13 cellular contexts compared by ENCODE assay signal in genomic region chr6:90383212-90383611, GRCh38.
DNase-seq lines count a peak whose midpoint lies in the region; ATAC-seq and TF ChIP-seq lines count a peak whose summit lies in the region.
"Had no signal": no experiment of that assay in that cellular context is flagged by ENCODE, and none has a peak within 500 bp of the region (broad histone marks: within the 10 kb centered on the region; RNA-seq: fewer than 3 reads in every experiment).

No MANE protein-coding gene starts in this region.

- no peaks in the 10 kb centered on the region for H3K36me3 Mint-ChIP-seq in CD4-positive, alpha-beta memory T cell
- no peaks in the 10 kb centered on the region for H3K36me3 Mint-ChIP-seq in activated CD4-positive, alpha-beta memory T cell treated with anti-CD3 and anti-CD28 coated beads, Interleukin-2, amount 10 ng/mL, durations not matched to agents 7 days and 5 days (ENCODE audit: low read depth)

- DNase-seq in CD4-positive, alpha-beta memory T cell = peak in 3 of 5 donors; percentile 10 to 32 (median 17)
- peak; percentile 39 for DNase-seq in activated CD4-positive, alpha-beta memory T cell treated with anti-CD3 and anti-CD28 coated beads, Interleukin-2, amount 10 ng/mL, durations not matched to agents 7 days and 5 days
- no peak for DNase-seq in activated gamma-delta T cell treated with Interleukin-2 at 50 U/mL for 16 hours
- DNase-seq in NCI-H526 (lab: John Stamatoyannopoulos, UW) = no peak
- DNase-seq in PC-3 = no peak
- no peak for DNase-seq in SJCRH30
- DNase-seq: activated CD8-positive, alpha-beta memory T cell treated with anti-CD3 and anti-CD28 coated beads, Interleukin-2, amount 50 U/mL, for 48 hours; cortex of kidney; midbrain; NCI-H1930; SHP77 treated with DMSO at 0.1 percent for 48 hours had no signal

- no peak overlapping the region for H3K9ac ChIP-seq in PC-3 (ENCODE audit: low read length)

- H3K4me3 Mint-ChIP-seq in CD4-positive, alpha-beta memory T cell = peak overlapping the region in 1 of 8 donors; percentile 19
- no peak overlapping the region for H3K4me3 Mint-ChIP-seq in activated CD4-positive, alpha-beta memory T cell treated with anti-CD3 and anti-CD28 coated beads, Interleukin-2, amount 10 ng/mL, durations not matched to agents 7 days and 5 days

- ATAC-seq in GM19351 (IDR thresholded peaks at IDR 0.05; ENCODE audit: unreplicated experiment) (peak; percentile 89), HG03439 (IDR thresholded peaks at IDR 0.05; ENCODE audit: unreplicated experiment) (peak; percentile 61), PC-3 (no peak)

- peaks cover 6% of the 10 kb centered on the region for H3K4me1 ChIP-seq in CD4-positive, alpha-beta memory T cell (ENCODE audit: insufficient read depth, low read length)
- H3K4me1 ChIP-seq in PC-3 (ENCODE audit: insufficient read depth, low read length) (no peaks in the 10 kb centered on the region), SJCRH30 (no peaks in the 10 kb centered on the region)

- TF ChIP-seq CTCF in PC-3 (conservative IDR thresholded peaks at IDR 0.05; ENCODE audit: low read depth, low read length) = no peak

- H3K9me3 ChIP-seq in CD4-positive, alpha-beta memory T cell (ENCODE audit: control insufficient read depth in 1 of 2, low read length in 2 of 2) = no peaks in the 10 kb centered on the region
- no peaks in the 10 kb centered on the region for H3K9me3 ChIP-seq in PC-3 (ENCODE audit: low read length)
- no peaks in the 10 kb centered on the region for H3K9me3 ChIP-seq in SJCRH30 (replicated peaks)

- no TSS peak for BruUV-seq in PC-3 (replicated peaks; lab: Mats Ljungman, UMichigan)

- peak overlapping the region in 1 of 7 donors; percentile 41 for H3K27ac Mint-ChIP-seq in CD4-positive, alpha-beta memory T cell
- peak overlapping the region; percentile 4 for H3K27ac Mint-ChIP-seq in activated CD4-positive, alpha-beta memory T cell treated with anti-CD3 and anti-CD28 coated beads, Interleukin-2, amount 10 ng/mL, durations not matched to agents 7 days and 5 days

- no peak overlapping the region for H3K4me3 ChIP-seq in CD4-positive, alpha-beta memory T cell (ENCODE audit: low read length in 2 of 2)
- no peak overlapping the region for H3K4me3 ChIP-seq in PC-3 (ENCODE audit: low read length)
- H3K4me3 ChIP-seq in SJCRH30 = no peak overlapping the region

- POLR2A ChIA-PET in CD4-positive, alpha-beta memory T cell (lab: Charles Lee; ENCODE audit: partially characterized antibody) = interaction anchor here (0.8 kb wide), 1 partner anchor 10 kb away, joined by 4 read pairs; no protein-coding TSS in a partner anchor
- POLR2A ChIA-PET in activated CD4-positive, alpha-beta memory T cell treated with anti-CD3 and anti-CD28 coated beads, Interleukin-2, amount 10 ng/mL, durations not matched to agents 7 days and 5 days (lab: Charles Lee) = interaction anchor here (0.6 to 1.6 kb wide), 6 partner anchors 10 to 98 kb away, joined by 3 to 5 read pairs (median 4); no protein-coding TSS in a partner anchor
- POLR2A ChIA-PET in PC-3 (lab: Charles Lee; ENCODE audit: unreplicated experiment) = no interaction called here

- H3K27ac ChIP-seq in CD4-positive, alpha-beta memory T cell (ENCODE audit: low read depth, low read length) = no peak overlapping the region
- H3K27ac ChIP-seq in PC-3 (ENCODE audit: low read length) = no peak overlapping the region
- H3K27ac ChIP-seq in SJCRH30 = no peak overlapping the region

- no peak overlapping the region for H3K4me2 ChIP-seq in PC-3 (ENCODE audit: low read length)

- H3K36me3 ChIP-seq in CD4-positive, alpha-beta memory T cell (ENCODE audit: insufficient read depth, low read length) = no peaks in the 10 kb centered on the region
- no peaks in the 10 kb centered on the region for H3K36me3 ChIP-seq in PC-3 (ENCODE audit: low read depth, low read length)
- no peaks in the 10 kb centered on the region for H3K36me3 ChIP-seq in SJCRH30

- H3F3A ChIP-seq in PC-3 (ENCODE audit: low read length, unreplicated experiment) = no peaks in the 10 kb centered on the region

- no peaks in the 10 kb centered on the region for H3K79me2 ChIP-seq in PC-3 (ENCODE audit: low read length)

- H2AFZ ChIP-seq in PC-3 (ENCODE audit: low read length) = no peak overlapping the region

- no peaks in the 10 kb centered on the region for H4K20me1 ChIP-seq in PC-3 (ENCODE audit: low read length)

- H3K9me3 Mint-ChIP-seq in CD4-positive, alpha-beta memory T cell = no peaks in the 10 kb centered on the region
- no peaks in the 10 kb centered on the region for H3K9me3 Mint-ChIP-seq in activated CD4-positive, alpha-beta memory T cell treated with anti-CD3 and anti-CD28 coated beads, Interleukin-2, amount 10 ng/mL, durations not matched to agents 7 days and 5 days

- H3K27me3 ChIP-seq in CD4-positive, alpha-beta memory T cell (ENCODE audit: insufficient read depth, low read length) = peaks cover 4% of the 10 kb centered on the region
- H3K27me3 ChIP-seq in PC-3 (ENCODE audit: low read length) (no peaks in the 10 kb centered on the region), SJCRH30 (no peaks in the 10 kb centered on the region)

- peaks cover 2 to 6% of the 10 kb centered on the region in 2 donors for H3K27me3 Mint-ChIP-seq in CD4-positive, alpha-beta memory T cell
- peaks cover 27% of the 10 kb centered on the region for H3K27me3 Mint-ChIP-seq in activated CD4-positive, alpha-beta memory T cell treated with anti-CD3 and anti-CD28 coated beads, Interleukin-2, amount 10 ng/mL, durations not matched to agents 7 days and 5 days

- H3K9me2 ChIP-seq in PC-3 (replicated peaks; ENCODE audit: low read length) = no peaks in the 10 kb centered on the region

- H3K4me1 Mint-ChIP-seq in CD4-positive, alpha-beta memory T cell = peaks cover 4 to 19% (median 11%) of the 10 kb centered on the region in 4 donors
- H3K4me1 Mint-ChIP-seq in activated CD4-positive, alpha-beta memory T cell treated with anti-CD3 and anti-CD28 coated beads, Interleukin-2, amount 10 ng/mL, durations not matched to agents 7 days and 5 days = peaks cover 24% of the 10 kb centered on the region

- CTCF ChIA-PET in CD4-positive, alpha-beta memory T cell (lab: Charles Lee; ENCODE audit: partially characterized antibody) = interaction anchor here (1.0 to 2.4 kb wide), 6 partner anchors 10 to 443 kb away, joined by 3 to 23 read pairs (median 4); no protein-coding TSS in a partner anchor
- CTCF ChIA-PET in activated CD4-positive, alpha-beta memory T cell treated with anti-CD3 and anti-CD28 coated beads, Interleukin-2, amount 10 ng/mL, durations not matched to agents 7 days and 5 days (lab: Charles Lee) = interaction anchor here (0.7 to 1.2 kb wide), 6 partner anchors 10 to 443 kb away, joined by 3 to 6 read pairs (median 3); no protein-coding TSS in a partner anchor
- CTCF ChIA-PET in PC-3 (lab: Charles Lee) = no interaction called here

- intact Hi-C loops in CD4-positive, alpha-beta memory T cell (cut with micrococcal nuclease) = no loop called here
- intact Hi-C loops in PC-3 (cut with micrococcal nuclease) = no loop called here

Comparison
In these comparisons a context has a peak if more than half of its experiments do, and no peak if none do; other contexts are left out.
1. DNase-seq: peak in CD4-positive, alpha-beta memory T cell (3 of 5) and activated CD4-positive, alpha-beta memory T cell treated with anti-CD3 and anti-CD28 coated beads, Interleukin-2, amount 10 ng/mL, durations not matched to agents 7 days and 5 days (single experiment); none in activated gamma-delta T cell treated with Interleukin-2 at 50 U/mL for 16 hours (single experiment), NCI-H526 (0 of 2), PC-3 (single experiment) and SJCRH30 (0 of 2).